24 cellular contexts compared by ENCODE assay signal in genomic region chr12:34275129-34275528, GRCh38.
"Had no signal": no experiment of that assay in that cellular context is flagged by ENCODE, and none has a peak within 500 bp of the region (broad histone marks: within the 10 kb centered on the region; RNA-seq: fewer than 3 reads in every experiment).

No MANE protein-coding gene starts in this region.

- H3K27me3 Mint-ChIP-seq: effector memory CD8-positive, alpha-beta T cell; natural killer cell treated with Interleukin-12 subunit alpha and Interleukin-12 subunit beta and Interleukin-15 and Interleukin-18, amount 100 ng/mL, for 72 hours; type B pancreatic cell had no signal

- H3K4me1 ChIP-seq: esophagus squamous epithelium, neural progenitor cell, pancreas, prostate gland, sigmoid colon, suprapubic skin, thyroid gland, uterus had no signal

- H3K9me3 Mint-ChIP-seq: effector memory CD8-positive, alpha-beta T cell had no signal

- H3K9me3 ChIP-seq: pancreas, prostate gland, sigmoid colon, thyroid gland, uterus had no signal

- H3K36me3 ChIP-seq: esophagus squamous epithelium, neural progenitor cell, pancreas, prostate gland, sigmoid colon, suprapubic skin, thyroid gland, uterus had no signal

- H3K4me1 Mint-ChIP-seq: neural progenitor cell had no signal

- H3K27ac Mint-ChIP-seq: effector memory CD8-positive, alpha-beta T cell; natural killer cell treated with Interleukin-12 subunit alpha and Interleukin-12 subunit beta and Interleukin-15 and Interleukin-18, amount 100 ng/mL, for 72 hours; neural progenitor cell; type B pancreatic cell had no signal

- H3K4me3 ChIP-seq: esophagus squamous epithelium, lung, neural progenitor cell, pancreas, prostate gland, sigmoid colon, skin epidermis, suprapubic skin, thyroid gland, uterus had no signal

- H3K36me3 Mint-ChIP-seq: natural killer cell treated with Interleukin-12 subunit alpha and Interleukin-12 subunit beta and Interleukin-15 and Interleukin-18, amount 100 ng/mL, for 72 hours; neural progenitor cell had no signal

- DNase-seq: effector memory CD8-positive, alpha-beta T cell; esophagus squamous epithelium; foreskin fibroblast; kidney; left cardiac atrium; left ventricle myocardium superior; mesenchymal stem cell; midbrain; nucleus accumbens; pancreas; retina; sigmoid colon; stimulated activated CD4-positive, alpha-beta T cell treated with anti-CD3 and anti-CD28 coated beads, Interleukin-2, amount 100 ng/mL, for 24 hours; stimulated activated CD4-positive, alpha-beta T cell treated with anti-CD3 and anti-CD28 coated beads, Interleukin-4, amount 100 ng/mL, for 4 hours; stimulated activated naive CD4-positive, alpha-beta T cell treated with Interleukin-2 at 50 U/mL for 16 hours; thyroid gland; uterus had no signal

- H3K4me3 Mint-ChIP-seq: effector memory CD8-positive, alpha-beta T cell; natural killer cell treated with Interleukin-12 subunit alpha and Interleukin-12 subunit beta and Interleukin-15 and Interleukin-18, amount 100 ng/mL, for 72 hours; neural progenitor cell; type B pancreatic cell had no signal

- ATAC-seq: effector memory CD8-positive, alpha-beta T cell; left cardiac atrium; left ventricle myocardium superior; pancreas had no signal

- H3K27me3 ChIP-seq: esophagus squamous epithelium, neural progenitor cell, pancreas, sigmoid colon, suprapubic skin, thyroid gland, uterus had no signal

- H3K27ac ChIP-seq: esophagus squamous epithelium, neural progenitor cell, pancreas, prostate gland, sigmoid colon, skin epidermis, suprapubic skin, thyroid gland, uterus had no signal

- H3K9ac ChIP-seq: neural progenitor cell had no signal
